In the genomic region with DNA sequence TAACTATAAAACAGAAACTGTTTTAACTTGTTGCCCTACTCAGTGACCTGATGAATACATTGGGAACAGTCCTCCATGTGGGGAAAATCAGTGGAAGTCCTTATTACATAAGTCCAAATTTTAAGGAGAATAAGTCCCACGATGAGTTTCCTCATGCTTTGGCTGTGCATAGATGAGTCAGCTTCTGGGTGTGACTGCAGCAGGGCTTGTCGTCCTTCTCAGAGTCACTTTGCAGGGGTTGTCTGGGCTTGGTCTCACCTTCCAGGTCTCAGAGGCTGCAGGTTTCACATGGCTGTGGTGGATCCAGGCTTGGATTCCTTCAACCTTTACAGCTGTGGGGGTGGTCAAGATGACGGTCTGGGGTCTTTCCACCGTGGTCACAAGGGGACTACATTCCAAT, we compare ENCODE assay signal across 17 cellular contexts.
"Had no signal": no experiment of that assay in that cellular context is flagged by ENCODE, and none has a peak within 500 bp of the region (broad histone marks: within the 10 kb centered on the region; RNA-seq: fewer than 3 reads in every experiment).

No MANE protein-coding gene starts in this region.

- H3K27ac Mint-ChIP-seq: dendritic cell treated with granulocyte-macrophage colony-stimulating factor and Interleukin-4, amounts not matched to agents 40 ng/mL and 50 ng/mL, for 4 days; effector memory CD8-positive, alpha-beta T cell; naive thymus-derived CD4-positive, alpha-beta T cell; nephron progenitor cell; stimulated activated effector memory CD8-positive, alpha-beta T cell treated with anti-CD3 and anti-CD28 coated beads, Interleukin-12 subunit alpha, Interleukin-12 subunit beta, amount 100 ng/mL, for 72 hours had no signal

- H3K27me3 ChIP-seq: hepatocyte, uterus had no signal

- H3K79me2 ChIP-seq: hepatocyte, parathyroid adenoma had no signal

- H3K36me3 Mint-ChIP-seq: stimulated activated effector memory CD8-positive, alpha-beta T cell treated with anti-CD3 and anti-CD28 coated beads, Interleukin-12 subunit alpha, Interleukin-12 subunit beta, amount 100 ng/mL, for 72 hours had no signal

- H3K4me1 Mint-ChIP-seq: naive thymus-derived CD4-positive, alpha-beta T cell; nephron progenitor cell; stimulated activated effector memory CD8-positive, alpha-beta T cell treated with anti-CD3 and anti-CD28 coated beads, Interleukin-12 subunit alpha, Interleukin-12 subunit beta, amount 100 ng/mL, for 72 hours had no signal

- H3K4me1 ChIP-seq: parathyroid adenoma, uterus had no signal

- H3K4me3 Mint-ChIP-seq: dendritic cell treated with granulocyte-macrophage colony-stimulating factor and Interleukin-4, amounts not matched to agents 40 ng/mL and 50 ng/mL, for 4 days; effector memory CD8-positive, alpha-beta T cell; naive thymus-derived CD4-positive, alpha-beta T cell; nephron progenitor cell; stimulated activated effector memory CD8-positive, alpha-beta T cell treated with anti-CD3 and anti-CD28 coated beads, Interleukin-12 subunit alpha, Interleukin-12 subunit beta, amount 100 ng/mL, for 72 hours had no signal

- H3K27me3 Mint-ChIP-seq: dendritic cell treated with granulocyte-macrophage colony-stimulating factor and Interleukin-4, amounts not matched to agents 40 ng/mL and 50 ng/mL, for 4 days; effector memory CD8-positive, alpha-beta T cell; naive thymus-derived CD4-positive, alpha-beta T cell had no signal

- DNase-seq: cerebellar nuclear complex; effector memory CD8-positive, alpha-beta T cell; foreskin melanocyte; head of caudate nucleus; left colon; left ventricle myocardium superior; nephron progenitor cell; stimulated activated CD4-positive, alpha-beta T cell treated with anti-CD3 and anti-CD28 coated beads, Interleukin-2, amount 100 ng/mL, for 48 hours; stimulated activated naive CD8-positive, alpha-beta T cell treated with anti-CD3 and anti-CD28 coated beads, Interleukin-15, Interleukin-2, amounts not matched to agents 100 U/mL and 50 U/mL, for 24 hours; uterus had no signal

- H3K9ac ChIP-seq: parathyroid adenoma had no signal

- H3K36me3 ChIP-seq: uterus had no signal

- H3K27ac ChIP-seq: hepatocyte, parathyroid adenoma, thoracic aorta, uterus had no signal

- H3K4me2 ChIP-seq: hepatocyte, smooth muscle cell had no signal

- H2AFZ ChIP-seq: hepatocyte, parathyroid adenoma had no signal

- H3K4me3 ChIP-seq: hepatocyte, smooth muscle cell, thoracic aorta, uterus had no signal
